ENCODE assay signal across 18 cellular contexts in genomic region chr9:126229501-126229900, GRCh38.
"Had no signal": no experiment of that assay in that cellular context is flagged by ENCODE, and none has a peak within 500 bp of the region (broad histone marks: within the 10 kb centered on the region; RNA-seq: fewer than 3 reads in every experiment).

No MANE protein-coding gene starts in this region.

- H3K4me1 ChIP-seq: pancreas, prostate gland, right atrium auricular region, tibial artery, transverse colon had no signal

- H3K9me3 Mint-ChIP-seq: naive thymus-derived CD8-positive, alpha-beta T cell; natural killer cell treated with Interleukin-12 subunit alpha and Interleukin-12 subunit beta and Interleukin-15 and Interleukin-18, amount 100 ng/mL, for 72 hours; nephron progenitor cell; neural crest cell; stimulated activated memory B cell treated with anti-CD40 and anti-IgM and Interleukin-4, amounts not matched to agents 10 μg/mL and 1 μg/mL and 100 μg/mL, for 72 hours; stimulated activated naive CD8-positive, alpha-beta T cell treated with anti-CD3 and anti-CD28 coated beads, Interleukin-15, amount 100 ng/mL, for 72 hours had no signal

- H3K36me3 Mint-ChIP-seq: naive thymus-derived CD8-positive, alpha-beta T cell; natural killer cell treated with Interleukin-12 subunit alpha and Interleukin-12 subunit beta and Interleukin-15 and Interleukin-18, amount 100 ng/mL, for 72 hours; stimulated activated memory B cell treated with anti-CD40 and anti-IgM and Interleukin-4, amounts not matched to agents 10 μg/mL and 1 μg/mL and 100 μg/mL, for 72 hours had no signal

- H3K36me3 ChIP-seq: neutrophil, pancreas, prostate gland, right atrium auricular region, spleen, suprapubic skin, tibial artery, transverse colon, upper lobe of left lung had no signal

- H3K27ac Mint-ChIP-seq: naive thymus-derived CD8-positive, alpha-beta T cell; natural killer cell treated with Interleukin-12 subunit alpha and Interleukin-12 subunit beta and Interleukin-15 and Interleukin-18, amount 100 ng/mL, for 72 hours; nephron progenitor cell; stimulated activated memory B cell treated with anti-CD40 and anti-IgM and Interleukin-4, amounts not matched to agents 10 μg/mL and 1 μg/mL and 100 μg/mL, for 72 hours; stimulated activated naive CD8-positive, alpha-beta T cell treated with anti-CD3 and anti-CD28 coated beads, Interleukin-15, amount 100 ng/mL, for 72 hours had no signal

- H3K9me3 ChIP-seq: neutrophil, pancreas, prostate gland, right atrium auricular region, spleen, suprapubic skin, testis, tibial artery, transverse colon, upper lobe of left lung had no signal

- H3K4me3 ChIP-seq: pancreas, prostate gland, right atrium auricular region, skin epidermis, smooth muscle cell, spleen, suprapubic skin, testis, tibial artery, transverse colon, upper lobe of left lung had no signal

- H3K4me3 Mint-ChIP-seq: naive thymus-derived CD8-positive, alpha-beta T cell; natural killer cell treated with Interleukin-12 subunit alpha and Interleukin-12 subunit beta and Interleukin-15 and Interleukin-18, amount 100 ng/mL, for 72 hours; nephron progenitor cell; neural crest cell; stimulated activated memory B cell treated with anti-CD40 and anti-IgM and Interleukin-4, amounts not matched to agents 10 μg/mL and 1 μg/mL and 100 μg/mL, for 72 hours; stimulated activated naive CD8-positive, alpha-beta T cell treated with anti-CD3 and anti-CD28 coated beads, Interleukin-15, amount 100 ng/mL, for 72 hours had no signal

- H3K4me2 ChIP-seq: smooth muscle cell had no signal

- H3K27me3 ChIP-seq: pancreas, right atrium auricular region, testis had no signal

- H3K27ac ChIP-seq: neutrophil, pancreas, prostate gland, right atrium auricular region, skin epidermis, spleen, suprapubic skin, testis, tibial artery, transverse colon, upper lobe of left lung had no signal
